1 cellular context compared by ENCODE assay signal in the genomic region with DNA sequence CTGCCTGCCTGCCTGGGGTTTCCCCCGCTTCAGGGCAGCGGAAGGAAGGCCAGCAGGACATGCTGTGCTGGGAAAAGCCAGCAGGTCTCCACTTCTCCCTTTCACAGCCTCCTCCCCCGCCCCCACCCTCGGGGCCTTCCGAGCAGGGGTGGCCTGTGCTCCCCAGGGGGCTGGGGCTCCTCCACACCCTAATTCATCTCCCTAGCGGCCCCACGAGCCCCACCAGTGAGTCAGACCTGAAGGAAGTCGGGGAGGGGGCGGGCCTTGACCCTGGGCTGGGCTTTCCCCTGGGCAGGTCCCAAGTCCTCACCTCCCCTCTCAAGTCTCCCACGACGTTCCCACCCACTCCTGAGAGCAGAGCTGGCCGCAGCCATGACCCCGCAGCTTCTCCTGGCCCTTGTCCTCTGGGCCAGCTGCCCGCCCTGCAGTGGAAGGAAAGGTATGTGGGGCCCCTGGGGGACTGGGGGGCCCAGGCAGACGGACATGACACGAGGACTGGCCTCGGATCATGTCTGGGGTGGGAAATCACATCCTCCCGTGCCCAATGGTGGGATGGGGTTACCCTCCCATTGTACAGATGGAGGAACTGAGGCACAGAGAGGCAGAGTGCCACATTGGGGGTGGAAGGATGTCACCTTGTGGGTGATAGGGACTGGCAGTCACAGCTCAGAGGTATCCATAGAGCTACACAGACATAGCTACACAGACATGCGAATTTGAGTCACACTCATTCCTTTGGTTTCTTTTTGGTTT.
TF ChIP-seq lines count a peak whose summit lies in the region.

A gene (plus strand): TSS at position 345 of the 753 bp plus-strand sequence. CDS start 28 bp downstream, at position 373.

TF ChIP-seq in GM12878, 131 proteins besides CTCF, POLR2A, EP300 and RAD21 (continued from another document and continues in another):
- TF ChIP-seq EGR1 (IDR thresholded peaks at IDR 0.05; ENCODE audit: borderline replicate concordance in 1 of 2, low read depth in 2 of 2, low read length in 2 of 2): peak in 1 of 2 experiments; percentile 74; a peak in 1 of 3 replicates
- peak; percentile 65; the same call in 1 of the 2 replicates for TF ChIP-seq NFIC (IDR thresholded peaks at IDR 0.05; ENCODE audit: low read depth, low read length)
- no peak for TF ChIP-seq HCFC1 (IDR thresholded peaks at IDR 0.05; ENCODE audit: low read length)
- no peak for TF ChIP-seq EZH2 (IDR thresholded peaks at IDR 0.05; ENCODE audit: borderline replicate concordance, control insufficient read depth, low read depth, low read length)
- TF ChIP-seq, protein P1, sequence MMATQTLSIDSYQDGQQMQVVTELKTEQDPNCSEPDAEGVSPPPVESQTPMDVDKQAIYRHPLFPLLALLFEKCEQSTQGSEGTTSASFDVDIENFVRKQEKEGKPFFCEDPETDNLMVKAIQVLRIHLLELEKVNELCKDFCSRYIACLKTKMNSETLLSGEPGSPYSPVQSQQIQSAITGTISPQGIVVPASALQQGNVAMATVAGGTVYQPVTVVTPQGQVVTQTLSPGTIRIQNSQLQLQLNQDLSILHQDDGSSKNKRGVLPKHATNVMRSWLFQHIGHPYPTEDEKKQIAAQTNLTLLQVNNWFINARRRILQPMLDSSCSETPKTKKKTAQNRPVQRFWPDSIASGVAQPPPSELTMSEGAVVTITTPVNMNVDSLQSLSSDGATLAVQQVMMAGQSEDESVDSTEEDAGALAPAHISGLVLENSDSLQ (IDR thresholded peaks at IDR 0.05): peak; percentile 59
- 0 out of 2 replicates have a peak, but pooled peaks have one; percentile 7 for TF ChIP-seq CREB1 (IDR thresholded peaks at IDR 0.05; ENCODE audit: low read depth)
- no peak; the same call in 1 of the 2 replicates for TF ChIP-seq TARDBP (IDR thresholded peaks at IDR 0.05; ENCODE audit: borderline replicate concordance)
- peak; percentile 97 for TF ChIP-seq RELA (IDR thresholded peaks at IDR 0.05; ENCODE audit: borderline replicate concordance, partially characterized antibody)
- TF ChIP-seq, protein P2, sequence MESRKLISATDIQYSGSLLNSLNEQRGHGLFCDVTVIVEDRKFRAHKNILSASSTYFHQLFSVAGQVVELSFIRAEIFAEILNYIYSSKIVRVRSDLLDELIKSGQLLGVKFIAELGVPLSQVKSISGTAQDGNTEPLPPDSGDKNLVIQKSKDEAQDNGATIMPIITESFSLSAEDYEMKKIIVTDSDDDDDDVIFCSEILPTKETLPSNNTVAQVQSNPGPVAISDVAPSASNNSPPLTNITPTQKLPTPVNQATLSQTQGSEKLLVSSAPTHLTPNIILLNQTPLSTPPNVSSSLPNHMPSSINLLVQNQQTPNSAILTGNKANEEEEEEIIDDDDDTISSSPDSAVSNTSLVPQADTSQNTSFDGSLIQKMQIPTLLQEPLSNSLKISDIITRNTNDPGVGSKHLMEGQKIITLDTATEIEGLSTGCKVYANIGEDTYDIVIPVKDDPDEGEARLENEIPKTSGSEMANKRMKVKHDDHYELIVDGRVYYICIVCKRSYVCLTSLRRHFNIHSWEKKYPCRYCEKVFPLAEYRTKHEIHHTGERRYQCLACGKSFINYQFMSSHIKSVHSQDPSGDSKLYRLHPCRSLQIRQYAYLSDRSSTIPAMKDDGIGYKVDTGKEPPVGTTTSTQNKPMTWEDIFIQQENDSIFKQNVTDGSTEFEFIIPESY (IDR thresholded peaks at IDR 0.05): no peak
- 0 out of 2 replicates have a peak, but pooled peaks have one; percentile 26 for TF ChIP-seq RCOR1 (conservative IDR thresholded peaks at IDR 0.05; ENCODE audit: low read depth, low read length)
- TF ChIP-seq, protein P3, sequence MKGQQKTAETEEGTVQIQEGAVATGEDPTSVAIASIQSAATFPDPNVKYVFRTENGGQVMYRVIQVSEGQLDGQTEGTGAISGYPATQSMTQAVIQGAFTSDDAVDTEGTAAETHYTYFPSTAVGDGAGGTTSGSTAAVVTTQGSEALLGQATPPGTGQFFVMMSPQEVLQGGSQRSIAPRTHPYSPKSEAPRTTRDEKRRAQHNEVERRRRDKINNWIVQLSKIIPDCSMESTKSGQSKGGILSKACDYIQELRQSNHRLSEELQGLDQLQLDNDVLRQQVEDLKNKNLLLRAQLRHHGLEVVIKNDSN (IDR thresholded peaks at IDR 0.05; ENCODE audit: borderline replicate concordance, extremely low read length, insufficient read depth, low read depth, low read length): no peak
- no peak for TF ChIP-seq ZNF274 (IDR thresholded peaks at IDR 0.05; ENCODE audit: insufficient read depth, insufficient read length)
- TF ChIP-seq CEBPB (IDR thresholded peaks at IDR 0.05; ENCODE audit: borderline replicate concordance in 1 of 2, low read depth in 2 of 2, low read length in 2 of 2): no peak
- TF ChIP-seq MYB (IDR thresholded peaks at IDR 0.05; ENCODE audit: borderline replicate concordance, low read depth, low read length): no peak
- TF ChIP-seq MYC (IDR thresholded peaks at IDR 0.05; ENCODE audit: insufficient read depth, insufficient read length, insufficient replicate concordance, low read length, severe bottlenecking): no peak
- TF ChIP-seq EED (IDR thresholded peaks at IDR 0.05; ENCODE audit: low read depth): peak; percentile 95
- TF ChIP-seq GABPA (IDR thresholded peaks at IDR 0.05; ENCODE audit: low read depth): no peak
- no peak for TF ChIP-seq CBX3 (IDR thresholded peaks at IDR 0.05; ENCODE audit: borderline replicate concordance, low read depth)
- peak; percentile 71 for TF ChIP-seq PAX5 (IDR thresholded peaks at IDR 0.05; ENCODE audit: borderline replicate concordance, low read depth, low read length)
- TF ChIP-seq IKZF2 (IDR thresholded peaks at IDR 0.05): peak; percentile 97 to 98
- TF ChIP-seq, protein P4, sequence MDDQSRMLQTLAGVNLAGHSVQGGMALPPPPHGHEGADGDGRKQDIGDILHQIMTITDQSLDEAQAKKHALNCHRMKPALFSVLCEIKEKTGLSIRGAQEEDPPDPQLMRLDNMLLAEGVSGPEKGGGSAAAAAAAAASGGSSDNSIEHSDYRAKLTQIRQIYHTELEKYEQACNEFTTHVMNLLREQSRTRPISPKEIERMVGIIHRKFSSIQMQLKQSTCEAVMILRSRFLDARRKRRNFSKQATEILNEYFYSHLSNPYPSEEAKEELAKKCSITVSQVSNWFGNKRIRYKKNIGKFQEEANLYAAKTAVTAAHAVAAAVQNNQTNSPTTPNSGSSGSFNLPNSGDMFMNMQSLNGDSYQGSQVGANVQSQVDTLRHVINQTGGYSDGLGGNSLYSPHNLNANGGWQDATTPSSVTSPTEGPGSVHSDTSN (IDR thresholded peaks at IDR 0.05; ENCODE audit: insufficient replicate concordance, low read depth, low read length): no peak
- TF ChIP-seq STAT1 (conservative IDR thresholded peaks at IDR 0.05): no peak
- no peak for TF ChIP-seq STAT3 (IDR thresholded peaks at IDR 0.05; ENCODE audit: low read depth, low read length)
- peak; percentile 66 to 75 for TF ChIP-seq BHLHE40 (IDR thresholded peaks at IDR 0.05; ENCODE audit: borderline replicate concordance in 1 of 2, low read depth in 2 of 2, low read length in 1 of 2)
- no peak; the same call in 1 of the 2 replicates for TF ChIP-seq YY1 (IDR thresholded peaks at IDR 0.05; ENCODE audit: low read depth, low read length)
- TF ChIP-seq, protein P5, sequence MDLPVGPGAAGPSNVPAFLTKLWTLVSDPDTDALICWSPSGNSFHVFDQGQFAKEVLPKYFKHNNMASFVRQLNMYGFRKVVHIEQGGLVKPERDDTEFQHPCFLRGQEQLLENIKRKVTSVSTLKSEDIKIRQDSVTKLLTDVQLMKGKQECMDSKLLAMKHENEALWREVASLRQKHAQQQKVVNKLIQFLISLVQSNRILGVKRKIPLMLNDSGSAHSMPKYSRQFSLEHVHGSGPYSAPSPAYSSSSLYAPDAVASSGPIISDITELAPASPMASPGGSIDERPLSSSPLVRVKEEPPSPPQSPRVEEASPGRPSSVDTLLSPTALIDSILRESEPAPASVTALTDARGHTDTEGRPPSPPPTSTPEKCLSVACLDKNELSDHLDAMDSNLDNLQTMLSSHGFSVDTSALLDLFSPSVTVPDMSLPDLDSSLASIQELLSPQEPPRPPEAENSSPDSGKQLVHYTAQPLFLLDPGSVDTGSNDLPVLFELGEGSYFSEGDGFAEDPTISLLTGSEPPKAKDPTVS (IDR thresholded peaks at IDR 0.05; ENCODE audit: low read depth, low read length): no peak
- peak; percentile 95 for TF ChIP-seq NR2F1 (conservative IDR thresholded peaks at IDR 0.05)
- TF ChIP-seq, protein P6, sequence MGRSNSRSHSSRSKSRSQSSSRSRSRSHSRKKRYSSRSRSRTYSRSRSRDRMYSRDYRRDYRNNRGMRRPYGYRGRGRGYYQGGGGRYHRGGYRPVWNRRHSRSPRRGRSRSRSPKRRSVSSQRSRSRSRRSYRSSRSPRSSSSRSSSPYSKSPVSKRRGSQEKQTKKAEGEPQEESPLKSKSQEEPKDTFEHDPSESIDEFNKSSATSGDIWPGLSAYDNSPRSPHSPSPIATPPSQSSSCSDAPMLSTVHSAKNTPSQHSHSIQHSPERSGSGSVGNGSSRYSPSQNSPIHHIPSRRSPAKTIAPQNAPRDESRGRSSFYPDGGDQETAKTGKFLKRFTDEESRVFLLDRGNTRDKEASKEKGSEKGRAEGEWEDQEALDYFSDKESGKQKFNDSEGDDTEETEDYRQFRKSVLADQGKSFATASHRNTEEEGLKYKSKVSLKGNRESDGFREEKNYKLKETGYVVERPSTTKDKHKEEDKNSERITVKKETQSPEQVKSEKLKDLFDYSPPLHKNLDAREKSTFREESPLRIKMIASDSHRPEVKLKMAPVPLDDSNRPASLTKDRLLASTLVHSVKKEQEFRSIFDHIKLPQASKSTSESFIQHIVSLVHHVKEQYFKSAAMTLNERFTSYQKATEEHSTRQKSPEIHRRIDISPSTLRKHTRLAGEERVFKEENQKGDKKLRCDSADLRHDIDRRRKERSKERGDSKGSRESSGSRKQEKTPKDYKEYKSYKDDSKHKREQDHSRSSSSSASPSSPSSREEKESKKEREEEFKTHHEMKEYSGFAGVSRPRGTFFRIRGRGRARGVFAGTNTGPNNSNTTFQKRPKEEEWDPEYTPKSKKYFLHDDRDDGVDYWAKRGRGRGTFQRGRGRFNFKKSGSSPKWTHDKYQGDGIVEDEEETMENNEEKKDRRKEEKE (IDR thresholded peaks at IDR 0.05): no peak
- TF ChIP-seq SREBF2 (IDR thresholded peaks at IDR 0.05; ENCODE audit: low read length): no peak
- no peak for TF ChIP-seq ZNF384 (IDR thresholded peaks at IDR 0.05; ENCODE audit: borderline replicate concordance, low read depth, low read length)
- 0 out of 2 replicates have a peak, but pooled peaks have one; percentile 71 for TF ChIP-seq RB1 (IDR thresholded peaks at IDR 0.05; ENCODE audit: borderline replicate concordance)
- peak; percentile 87 for TF ChIP-seq MTA2 (IDR thresholded peaks at IDR 0.05; ENCODE audit: low read depth)
- TF ChIP-seq, protein P7, sequence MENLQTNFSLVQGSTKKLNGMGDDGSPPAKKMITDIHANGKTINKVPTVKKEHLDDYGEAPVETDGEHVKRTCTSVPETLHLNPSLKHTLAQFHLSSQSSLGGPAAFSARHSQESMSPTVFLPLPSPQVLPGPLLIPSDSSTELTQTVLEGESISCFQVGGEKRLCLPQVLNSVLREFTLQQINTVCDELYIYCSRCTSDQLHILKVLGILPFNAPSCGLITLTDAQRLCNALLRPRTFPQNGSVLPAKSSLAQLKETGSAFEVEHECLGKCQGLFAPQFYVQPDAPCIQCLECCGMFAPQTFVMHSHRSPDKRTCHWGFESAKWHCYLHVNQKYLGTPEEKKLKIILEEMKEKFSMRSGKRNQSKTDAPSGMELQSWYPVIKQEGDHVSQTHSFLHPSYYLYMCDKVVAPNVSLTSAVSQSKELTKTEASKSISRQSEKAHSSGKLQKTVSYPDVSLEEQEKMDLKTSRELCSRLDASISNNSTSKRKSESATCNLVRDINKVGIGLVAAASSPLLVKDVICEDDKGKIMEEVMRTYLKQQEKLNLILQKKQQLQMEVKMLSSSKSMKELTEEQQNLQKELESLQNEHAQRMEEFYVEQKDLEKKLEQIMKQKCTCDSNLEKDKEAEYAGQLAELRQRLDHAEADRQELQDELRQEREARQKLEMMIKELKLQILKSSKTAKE (IDR thresholded peaks at IDR 0.05; ENCODE audit: low read depth, poor library complexity, severe bottlenecking): peak; percentile 54
- peak; percentile 65 for TF ChIP-seq SP1 (IDR thresholded peaks at IDR 0.05; ENCODE audit: low read depth, low read length)
- TF ChIP-seq SMC3 (IDR thresholded peaks at IDR 0.05; ENCODE audit: borderline replicate concordance, low read length): no peak
- peak; percentile 95 for TF ChIP-seq NBN (IDR thresholded peaks at IDR 0.05)
- TF ChIP-seq, protein P8, sequence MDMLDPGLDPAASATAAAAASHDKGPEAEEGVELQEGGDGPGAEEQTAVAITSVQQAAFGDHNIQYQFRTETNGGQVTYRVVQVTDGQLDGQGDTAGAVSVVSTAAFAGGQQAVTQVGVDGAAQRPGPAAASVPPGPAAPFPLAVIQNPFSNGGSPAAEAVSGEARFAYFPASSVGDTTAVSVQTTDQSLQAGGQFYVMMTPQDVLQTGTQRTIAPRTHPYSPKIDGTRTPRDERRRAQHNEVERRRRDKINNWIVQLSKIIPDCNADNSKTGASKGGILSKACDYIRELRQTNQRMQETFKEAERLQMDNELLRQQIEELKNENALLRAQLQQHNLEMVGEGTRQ (IDR thresholded peaks at IDR 0.05; ENCODE audit: borderline replicate concordance, low read depth, low read length): no peak
- TF ChIP-seq, protein P9, sequence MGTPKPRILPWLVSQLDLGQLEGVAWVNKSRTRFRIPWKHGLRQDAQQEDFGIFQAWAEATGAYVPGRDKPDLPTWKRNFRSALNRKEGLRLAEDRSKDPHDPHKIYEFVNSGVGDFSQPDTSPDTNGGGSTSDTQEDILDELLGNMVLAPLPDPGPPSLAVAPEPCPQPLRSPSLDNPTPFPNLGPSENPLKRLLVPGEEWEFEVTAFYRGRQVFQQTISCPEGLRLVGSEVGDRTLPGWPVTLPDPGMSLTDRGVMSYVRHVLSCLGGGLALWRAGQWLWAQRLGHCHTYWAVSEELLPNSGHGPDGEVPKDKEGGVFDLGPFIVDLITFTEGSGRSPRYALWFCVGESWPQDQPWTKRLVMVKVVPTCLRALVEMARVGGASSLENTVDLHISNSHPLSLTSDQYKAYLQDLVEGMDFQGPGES (IDR thresholded peaks at IDR 0.05): no peak
- TF ChIP-seq CBFB (IDR thresholded peaks at IDR 0.05; ENCODE audit: low read depth): peak; percentile 35; the same call in 1 of the 2 replicates
- TF ChIP-seq, protein P10, sequence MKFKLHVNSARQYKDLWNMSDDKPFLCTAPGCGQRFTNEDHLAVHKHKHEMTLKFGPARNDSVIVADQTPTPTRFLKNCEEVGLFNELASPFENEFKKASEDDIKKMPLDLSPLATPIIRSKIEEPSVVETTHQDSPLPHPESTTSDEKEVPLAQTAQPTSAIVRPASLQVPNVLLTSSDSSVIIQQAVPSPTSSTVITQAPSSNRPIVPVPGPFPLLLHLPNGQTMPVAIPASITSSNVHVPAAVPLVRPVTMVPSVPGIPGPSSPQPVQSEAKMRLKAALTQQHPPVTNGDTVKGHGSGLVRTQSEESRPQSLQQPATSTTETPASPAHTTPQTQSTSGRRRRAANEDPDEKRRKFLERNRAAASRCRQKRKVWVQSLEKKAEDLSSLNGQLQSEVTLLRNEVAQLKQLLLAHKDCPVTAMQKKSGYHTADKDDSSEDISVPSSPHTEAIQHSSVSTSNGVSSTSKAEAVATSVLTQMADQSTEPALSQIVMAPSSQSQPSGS (IDR thresholded peaks at IDR 0.05; ENCODE audit: low read length): peak; percentile 76; the same call in 1 of the 2 replicates
- TF ChIP-seq BMI1 (IDR thresholded peaks at IDR 0.05; ENCODE audit: borderline replicate concordance): no peak
- no peak for TF ChIP-seq IRF4 (IDR thresholded peaks at IDR 0.05; ENCODE audit: low read depth, low read length)
- TF ChIP-seq HDGF (IDR thresholded peaks at IDR 0.05): peak; percentile 37; the same call in 1 of the 2 replicates
- no peak for TF ChIP-seq SIX5 (IDR thresholded peaks at IDR 0.05; ENCODE audit: low read depth, low read length, severe bottlenecking)
- peak; percentile 99 for TF ChIP-seq GATAD2B (conservative IDR thresholded peaks at IDR 0.05; ENCODE audit: low read depth)
- TF ChIP-seq TCF12 (IDR thresholded peaks at IDR 0.05; ENCODE audit: low read depth, low read length): peak; percentile 89
